ENCODE assay signal across 8 cellular contexts in genomic region chr4:48681856-48682255, GRCh38.
A peak's percentile ranks its signal among the peaks of the same experiment; 100 is the strongest.
DNase-seq lines count a peak whose midpoint lies in the region; ATAC-seq and TF ChIP-seq lines count a peak whose summit lies in the region.

No MANE protein-coding gene starts in this region.

- ATAC-seq in GM18861 (IDR thresholded peaks at IDR 0.05; ENCODE audit: unreplicated experiment) (peak; percentile 69), HG03159 (IDR thresholded peaks at IDR 0.05; ENCODE audit: unreplicated experiment) (peak; percentile 48), left colon (peak; percentile 67)
- peak; percentile 96 for ATAC-seq in activated CD8-positive, alpha-beta T cell treated with anti-CD3 and anti-CD28 coated beads for 36 hours

- no peaks in the 10 kb centered on the region; the same call in 1 of the 2 replicates for H3K9me3 ChIP-seq in BE2C

- H3K36me3 Mint-ChIP-seq in activated CD8-positive, alpha-beta T cell treated with anti-CD3 and anti-CD28 coated beads for 36 hours (ENCODE audit: low read depth): peaks cover 15% of the 10 kb centered on the region

- H3K27me3 ChIP-seq in BE2C: no peaks in the 10 kb centered on the region

- CTCF ChIA-PET in activated CD8-positive, alpha-beta T cell treated with anti-CD3 and anti-CD28 coated beads for 36 hours (lab: Charles Lee): interaction anchor here (0.8 to 3.4 kb wide), 7 partner anchors 16 to 103 kb away, joined by 3 to 18 read pairs (median 3); no protein-coding TSS in a partner anchor

- peaks cover 5% of the 10 kb centered on the region for H3K4me1 ChIP-seq in BE2C

- DNase-seq in BE2C (no peak), left colon (no peak), islet precursor cell (no peak), substantia nigra (lab: John Stamatoyannopoulos, UW) (no peak), midbrain (lab: John Stamatoyannopoulos, UW) (no peak)
- DNase-seq in activated CD8-positive, alpha-beta T cell treated with anti-CD3 and anti-CD28 coated beads for 36 hours: peak; percentile 30

- H3K27ac Mint-ChIP-seq in activated CD8-positive, alpha-beta T cell treated with anti-CD3 and anti-CD28 coated beads for 36 hours: peak overlapping the region; percentile 6

- H3K27ac ChIP-seq in substantia nigra (ENCODE audit: low read depth, low read length, poor library complexity, severe bottlenecking): no peak overlapping the region

- peaks cover 1% of the 10 kb centered on the region for H3K9me3 Mint-ChIP-seq in activated CD8-positive, alpha-beta T cell treated with anti-CD3 and anti-CD28 coated beads for 36 hours

- no peaks in the 10 kb centered on the region for H3K27me3 Mint-ChIP-seq in activated CD8-positive, alpha-beta T cell treated with anti-CD3 and anti-CD28 coated beads for 36 hours

- no peak overlapping the region for H3K4me3 Mint-ChIP-seq in activated CD8-positive, alpha-beta T cell treated with anti-CD3 and anti-CD28 coated beads for 36 hours

- H3K4me1 Mint-ChIP-seq in activated CD8-positive, alpha-beta T cell treated with anti-CD3 and anti-CD28 coated beads for 36 hours (ENCODE audit: low read depth): peaks cover 42% of the 10 kb centered on the region

- H3K36me3 ChIP-seq in BE2C: no peaks in the 10 kb centered on the region

- TF ChIP-seq CTCF in BE2C (IDR thresholded peaks at IDR 0.05; ENCODE audit: low read depth, low read length): peak; percentile 44
- peak; percentile 68 for TF ChIP-seq CTCF in activated CD8-positive, alpha-beta T cell treated with anti-CD3 and anti-CD28 coated beads for 36 hours (IDR thresholded peaks at IDR 0.05)

- H3K4me3 ChIP-seq in BE2C (ENCODE audit: low read depth, low read length): no peak overlapping the region

- intact Hi-C loops in activated CD8-positive, alpha-beta T cell treated with anti-CD3 and anti-CD28 coated beads for 36 hours (cut with micrococcal nuclease): loop anchor here (2.0 kb wide), 1 partner anchor 103 kb away; no protein-coding TSS in a partner anchor
- intact Hi-C loops in left colon (cut with DNase I, micrococcal nuclease): no loop called here

- POLR2A ChIA-PET in activated CD8-positive, alpha-beta T cell treated with anti-CD3 and anti-CD28 coated beads for 36 hours (lab: Charles Lee): interaction anchor here (1.5 kb wide), 1 partner anchor 9 kb away, joined by 3 read pairs; no protein-coding TSS in a partner anchor
